1 cellular context compared by ENCODE assay signal in genomic region chr16:69139464-69139863, GRCh38. TPM values are rescaled to one million over a fixed set of nuclear protein-coding genes. Genes with fewer than 3 reads are reported as not detected.
"Had no signal": no experiment of that assay in that cellular context is flagged by ENCODE, and none has a peak within 500 bp of the region (broad histone marks: within the 10 kb centered on the region; RNA-seq: fewer than 3 reads in every experiment).

No MANE protein-coding gene starts in this region.

RNA-seq across cellular contexts. Expression of gene HAS3, which starts 34.0 kb away (rescaled TPM):
- total RNA-seq: HT-29 had no signal
